Comparison of ENCODE assay signal across 20 cellular contexts in genomic region chrX:40150503-40150902, GRCh38. TPM values are rescaled to one million over a fixed set of nuclear protein-coding genes. Genes with fewer than 3 reads are reported as not detected.
DNase-seq lines count a peak whose midpoint lies in the region; TF ChIP-seq lines count a peak whose summit lies in the region.
"Had no signal": no experiment of that assay in that cellular context is flagged by ENCODE, and none has a peak within 500 bp of the region (broad histone marks: within the 10 kb centered on the region; RNA-seq: fewer than 3 reads in every experiment).

No MANE protein-coding gene starts in this region.

- peaks cover 5% of the 10 kb centered on the region for H3K4me1 Mint-ChIP-seq in glutamatergic neuron (ENCODE audit: low read depth, unreplicated experiment)
- H3K4me1 Mint-ChIP-seq in mesothelial cell of epicardium = peaks cover 31% of the 10 kb centered on the region

- peaks cover 8% of the 10 kb centered on the region for H3K27me3 Mint-ChIP-seq in glutamatergic neuron (ENCODE audit: unreplicated experiment)
- H3K27me3 Mint-ChIP-seq in mesothelial cell of epicardium (ENCODE audit: low read depth) = peaks cover 7% of the 10 kb centered on the region

- POLR2A ChIA-PET in BJ (lab: Charles Lee) = no interaction called here
- POLR2A ChIA-PET in RWPE1 (lab: Yijun Ruan, JAX; ENCODE audit: low non-redundant PET) = no interaction called here

- H3K4me2 ChIP-seq in OCI-LY1 (ENCODE audit: low read length) = peak overlapping the region; percentile 26; the same call in 1 of the 2 replicates

- H3K4me1 ChIP-seq in OCI-LY1 (ENCODE audit: insufficient read depth, low read length, severe bottlenecking) = peaks cover 60% of the 10 kb centered on the region

- CTCF ChIA-PET in BJ (lab: Yijun Ruan, JAX) = interaction anchor here (0.6 kb wide), 1 partner anchor 84 kb away, joined by 3 read pairs; no protein-coding TSS in a partner anchor
- CTCF ChIA-PET in RWPE1 (lab: Yijun Ruan, JAX) = interaction anchor here (0.6 kb wide), 1 partner anchor 31 kb away, joined by 3 read pairs; no protein-coding TSS in a partner anchor

- no peaks in the 10 kb centered on the region for H3K36me3 Mint-ChIP-seq in glutamatergic neuron (ENCODE audit: unreplicated experiment)
- no peaks in the 10 kb centered on the region for H3K36me3 Mint-ChIP-seq in mesothelial cell of epicardium
- H3K36me3 Mint-ChIP-seq: immature natural killer cell; stimulated activated effector memory CD8-positive, alpha-beta T cell treated with anti-CD3 and anti-CD28 coated beads, Interleukin-12 subunit alpha, Interleukin-12 subunit beta, amount 100 ng/mL, for 72 hours had no signal

- H3K36me3 ChIP-seq in BJ (ENCODE audit: control insufficient read depth, insufficient read depth, low read length) (no peaks in the 10 kb centered on the region), OCI-LY1 (ENCODE audit: insufficient read depth, low read length) (no peaks in the 10 kb centered on the region)
- H3K36me3 ChIP-seq: cardiac muscle cell, esophagus muscularis mucosa, thyroid gland had no signal

- H3K9me3 Mint-ChIP-seq in glutamatergic neuron (ENCODE audit: unreplicated experiment) = peaks cover 2% of the 10 kb centered on the region
- no peaks in the 10 kb centered on the region for H3K9me3 Mint-ChIP-seq in mesothelial cell of epicardium
- H3K9me3 Mint-ChIP-seq: immature natural killer cell; stimulated activated effector memory CD8-positive, alpha-beta T cell treated with anti-CD3 and anti-CD28 coated beads, Interleukin-12 subunit alpha, Interleukin-12 subunit beta, amount 100 ng/mL, for 72 hours had no signal

- peak overlapping the region; percentile 73 for H3K27ac ChIP-seq in OCI-LY1 (ENCODE audit: low read depth, low read length, poor library complexity, severe bottlenecking)
- H3K27ac ChIP-seq in RWPE1 = no peak overlapping the region
- H3K27ac ChIP-seq: esophagus muscularis mucosa had no signal

- H3K79me2 ChIP-seq in OCI-LY1 (ENCODE audit: insufficient read depth, low read length) = no peaks in the 10 kb centered on the region

- no peaks in the 10 kb centered on the region for H3K9me2 ChIP-seq in OCI-LY1 (ENCODE audit: low read depth, low read length)

- H3F3A ChIP-seq in OCI-LY1 (ENCODE audit: insufficient read depth, low read length) = no peaks in the 10 kb centered on the region

- H2AFZ ChIP-seq in OCI-LY1 (ENCODE audit: low read length) = no peak overlapping the region

- H3K4me3 Mint-ChIP-seq in glutamatergic neuron (ENCODE audit: unreplicated experiment) = peak overlapping the region; percentile 15
- H3K4me3 Mint-ChIP-seq in mesothelial cell of epicardium = no peak overlapping the region
- H3K4me3 Mint-ChIP-seq: nephron progenitor cell; stimulated activated effector memory CD8-positive, alpha-beta T cell treated with anti-CD3 and anti-CD28 coated beads, Interleukin-12 subunit alpha, Interleukin-12 subunit beta, amount 100 ng/mL, for 72 hours had no signal

- no peak overlapping the region for H3K9ac ChIP-seq in OCI-LY1 (ENCODE audit: low read length)

- H3K27me3 ChIP-seq in BJ (ENCODE audit: control insufficient read depth, insufficient read depth, low read length) = no peaks in the 10 kb centered on the region
- H3K27me3 ChIP-seq in OCI-LY1 (ENCODE audit: insufficient read depth, low read length) = no peaks in the 10 kb centered on the region

- H3K4me3 ChIP-seq in BJ (ENCODE audit: low read depth, low read length) (no peak overlapping the region), OCI-LY1 (ENCODE audit: low read depth, low read length, poor library complexity, severe bottlenecking) (no peak overlapping the region)
- H3K4me3 ChIP-seq: cardiac muscle cell, esophagus muscularis mucosa, thyroid gland had no signal

- H4K20me1 ChIP-seq in OCI-LY1 (ENCODE audit: insufficient read depth, low read length) = no peaks in the 10 kb centered on the region

- no peaks in the 10 kb centered on the region for H3K9me3 ChIP-seq in OCI-LY1 (ENCODE audit: low read length)
- H3K9me3 ChIP-seq: esophagus muscularis mucosa, thyroid gland had no signal

- DNase-seq in BJ (ENCODE audit: low read depth) = no peak
- DNase-seq in ELF-1 (ENCODE audit: low read depth, low spot score) = peak; percentile 31
- DNase-seq in glutamatergic neuron = no peak
- DNase-seq in activated CD8-positive, alpha-beta memory T cell treated with anti-CD3 and anti-CD28 coated beads, Interleukin-2, amount 50 U/mL, for 48 hours = no peak
- DNase-seq in mesothelial cell of epicardium (ENCODE audit: low spot score in 2 of 2, unreplicated experiment in 2 of 2) = no peak
- no peak for DNase-seq in RWPE1 (ENCODE audit: low spot score)
- DNase-seq: activated CD4-positive, CD25-positive, alpha-beta regulatory T cell; C1 segment of cervical spinal cord; DMS79 treated with DMSO at 0.1 percent for 48 hours; immature natural killer cell; mammary epithelial cell; NCI-H1048; NCI-H2171; NCI-H748 treated with DMSO at 0.1 percent for 48 hours; nephron progenitor cell; thyroid gland had no signal

- TF ChIP-seq CTCF in BJ (IDR thresholded peaks at IDR 0.05; ENCODE audit: insufficient read depth, low read depth, low read length) (peak; percentile 28; the same call in 1 of the 2 replicates), OCI-LY1 (IDR thresholded peaks at IDR 0.05; ENCODE audit: low read length) (no peak), glutamatergic neuron (IDR thresholded peaks at IDR 0.05; ENCODE audit: partially characterized antibody, unreplicated experiment) (no peak), mesothelial cell of epicardium (IDR thresholded peaks at IDR 0.05; ENCODE audit: unreplicated experiment) (no peak), RWPE1 (conservative IDR thresholded peaks at IDR 0.05; ENCODE audit: low read depth) (no peak)

- peak overlapping the region; percentile 33 for H3K27ac Mint-ChIP-seq in glutamatergic neuron (ENCODE audit: unreplicated experiment)
- no peak overlapping the region for H3K27ac Mint-ChIP-seq in mesothelial cell of epicardium
- H3K27ac Mint-ChIP-seq: nephron progenitor cell; stimulated activated effector memory CD8-positive, alpha-beta T cell treated with anti-CD3 and anti-CD28 coated beads, Interleukin-12 subunit alpha, Interleukin-12 subunit beta, amount 100 ng/mL, for 72 hours had no signal

RNA-seq across cellular contexts. Expression of gene BCOR, which starts 52.7 kb away (rescaled TPM):
- polyA plus RNA-seq in BJ (2011; rRNA removed) = 5.6 TPM in 2 replicates
- polyA minus RNA-seq in BJ (2011; rRNA and poly(A)+ RNA removed) = 10.2 and 16.9 TPM in 2 replicates
- total RNA-seq in glutamatergic neuron (ENCODE audit: unreplicated experiment) = 59.0 TPM
- 49.0 to 52.3 TPM (median 49.7 TPM) in 3 replicates for total RNA-seq in mesothelial cell of epicardium
